Comparison of ENCODE assay signal across 8 cellular contexts in genomic region chr9:95005276-95006141, GRCh38.
DNase-seq lines count a peak whose midpoint lies in the region; ATAC-seq, FAIRE-seq and TF ChIP-seq lines count a peak whose summit lies in the region.

No MANE protein-coding gene starts in this region.

- ATAC-seq in HG03103 (IDR thresholded peaks at IDR 0.05; ENCODE audit: low read depth, unreplicated experiment) (peak; percentile 25), GM21390 (IDR thresholded peaks at IDR 0.05; ENCODE audit: unreplicated experiment) (no peak)

- peak overlapping the region; percentile 84 for H3K27ac ChIP-seq in angular gyrus (ENCODE audit: low read depth, low read length)
- peak overlapping the region; percentile 91 to 100 (median 100) for H3K27ac ChIP-seq in thyroid gland

- intact Hi-C loops in thyroid gland (cut with DNase I) = no loop called here

- FAIRE-seq in frontal cortex (lab: Jason Lieb, UNC) = no peak

- peak; percentile 66 for DNase-seq in left kidney (ENCODE audit: low read depth, low spot score)
- DNase-seq in thyroid gland = peak; percentile 29 to 40
- DNase-seq in stimulated activated CD4-positive, alpha-beta T cell treated with anti-CD3 and anti-CD28 coated beads, Interleukin-12 subunit alpha, Interleukin-12 subunit beta, amount 100 ng/mL, for 4 hours = no peak
- no peak for DNase-seq in frontal cortex (ENCODE audit: low spot score in 2 of 2)

- no peaks in the 10 kb centered on the region for H3K36me3 ChIP-seq in thyroid gland

- no peak for TF ChIP-seq CTCF in thyroid gland (IDR thresholded peaks at IDR 0.05)

- peak overlapping the region; percentile 85 for H3K4me3 ChIP-seq in GM08714 (ENCODE audit: low read length)
- peak overlapping the region; percentile 68 to 85 (median 73) for H3K4me3 ChIP-seq in thyroid gland (replicated peaks in 1 of 3)

- peaks cover 23 to 43% of the 10 kb centered on the region in 2 donors for H3K4me1 ChIP-seq in thyroid gland

- H3K27me3 ChIP-seq in thyroid gland = no peaks in the 10 kb centered on the region

- H3K9me3 ChIP-seq in thyroid gland = no peaks in the 10 kb centered on the region

- 3 to 5% methylated on average over 15 to 21 of the region's 49 CpGs for WGBS in thyroid gland, 2 donors

- no peak for TF ChIP-seq POLR2A in thyroid gland (IDR thresholded peaks at IDR 0.05)

Comparison
In these comparisons a context has a peak if more than half of its experiments do, and no peak if none do; other contexts are left out.
1. DNase-seq: peak in left kidney (single experiment) and thyroid gland (2 of 2); none in stimulated activated CD4-positive, alpha-beta T cell treated with anti-CD3 and anti-CD28 coated beads, Interleukin-12 subunit alpha, Interleukin-12 subunit beta, amount 100 ng/mL, for 4 hours (single experiment) and frontal cortex (0 of 2).